9 cellular contexts compared by ENCODE assay signal in genomic region chr22:38219644-38220043, GRCh38. TPM values are rescaled to one million over a fixed set of nuclear protein-coding genes. Genes with fewer than 3 reads are reported as not detected.
DNase-seq lines count a peak whose midpoint lies in the region; ATAC-seq, FAIRE-seq and TF ChIP-seq lines count a peak whose summit lies in the region.
"Had no signal": no experiment of that assay in that cellular context is flagged by ENCODE, and none has a peak within 500 bp of the region (broad histone marks: within the 10 kb centered on the region; RNA-seq: fewer than 3 reads in every experiment).

No MANE protein-coding gene starts in this region.

- intact Hi-C loops in lower lobe of right lung (cut with DNase I): no loop called here

- H3K79me2 ChIP-seq in MM.1S (ENCODE audit: low read length): peaks cover 10% of the 10 kb centered on the region; the same call in 1 of the 2 replicates
- H3K79me2 ChIP-seq in astrocyte (ENCODE audit: insufficient read depth, low read length): no peaks in the 10 kb centered on the region

- peaks cover 14% of the 10 kb centered on the region; the same call in 1 of the 2 replicates for H3F3A ChIP-seq in MM.1S (ENCODE audit: insufficient read depth, low read length)

- H3K9me3 Mint-ChIP-seq in astrocyte (ENCODE audit: unreplicated experiment): no peaks in the 10 kb centered on the region

- no peak overlapping the region for H2AFZ ChIP-seq in MM.1S (ENCODE audit: low read length)
- no peak overlapping the region for H2AFZ ChIP-seq in astrocyte (ENCODE audit: low read depth, low read length)

- H3K27ac Mint-ChIP-seq in astrocyte (ENCODE audit: unreplicated experiment): peak overlapping the region; percentile 89

- no peak overlapping the region for H3K4me3 Mint-ChIP-seq in astrocyte (ENCODE audit: unreplicated experiment)

- TF ChIP-seq EP300 in suprapubic skin (IDR thresholded peaks at IDR 0.05): no peak

- H3K36me3 ChIP-seq in MM.1S (replicated peaks; ENCODE audit: insufficient read depth, low read length): no peaks in the 10 kb centered on the region; the same call in 1 of the 2 replicates
- peaks cover 2% of the 10 kb centered on the region for H3K36me3 ChIP-seq in astrocyte (ENCODE audit: insufficient read depth, low read length)
- peaks cover 36% of the 10 kb centered on the region for H3K36me3 ChIP-seq in lower lobe of right lung
- H3K36me3 ChIP-seq in suprapubic skin: peaks cover 28% of the 10 kb centered on the region

- no peaks in the 10 kb centered on the region for H3K9me2 ChIP-seq in MM.1S (replicated peaks; ENCODE audit: insufficient read depth, low read length)

- ATAC-seq in lower lobe of right lung (no peak), HG03521 (IDR thresholded peaks at IDR 0.05; ENCODE audit: unreplicated experiment) (no peak)

- FAIRE-seq in astrocyte (lab: Jason Lieb, UNC): no peak

- H3K27me3 Mint-ChIP-seq in astrocyte (ENCODE audit: low read depth, unreplicated experiment): no peaks in the 10 kb centered on the region

- DNase-seq in MM.1S (no peak), astrocyte (ENCODE audit: low read depth) (no peak), lower lobe of right lung (no peak), suprapubic skin (ENCODE audit: low spot score in 2 of 2) (no peak), GM10266 (ENCODE audit: extremely low spot score) (no peak)
- no peak for DNase-seq in stimulated activated CD4-positive, alpha-beta T cell treated with anti-CD3 and anti-CD28 coated beads, Interleukin-4, amount 100 ng/mL, for 24 hours
- DNase-seq: GOT3 had no signal

- H3K9ac ChIP-seq in MM.1S (ENCODE audit: low read length): no peak overlapping the region
- H3K9ac ChIP-seq in astrocyte (ENCODE audit: low read length): peak overlapping the region; percentile 80

- H3K4me1 ChIP-seq in MM.1S (ENCODE audit: low read length) (peaks cover 23% of the 10 kb centered on the region), astrocyte (ENCODE audit: insufficient read depth, low read length) (peaks cover 30% of the 10 kb centered on the region), lower lobe of right lung (peaks cover 49% of the 10 kb centered on the region), suprapubic skin (peaks cover 61% of the 10 kb centered on the region)

- no peak for TF ChIP-seq POLR2A in suprapubic skin (IDR thresholded peaks at IDR 0.05)

- no peaks in the 10 kb centered on the region for H4K20me1 ChIP-seq in MM.1S (ENCODE audit: insufficient read depth, low read length)
- no peaks in the 10 kb centered on the region for H4K20me1 ChIP-seq in astrocyte (ENCODE audit: insufficient read depth, low read length)

- peaks cover 33% of the 10 kb centered on the region for H3K4me1 Mint-ChIP-seq in astrocyte (ENCODE audit: low read depth, unreplicated experiment)

- H3K9me3 ChIP-seq in MM.1S (replicated peaks; ENCODE audit: insufficient read depth, low read length) (no peaks in the 10 kb centered on the region), astrocyte (ENCODE audit: insufficient read depth, low read depth, low read length) (no peaks in the 10 kb centered on the region), lower lobe of right lung (no peaks in the 10 kb centered on the region), suprapubic skin (no peaks in the 10 kb centered on the region)

- peaks cover 8% of the 10 kb centered on the region for H3K36me3 Mint-ChIP-seq in astrocyte (ENCODE audit: low read depth, unreplicated experiment)

- TF ChIP-seq CTCF in MM.1S (IDR thresholded peaks at IDR 0.05; ENCODE audit: low read length) (no peak), astrocyte (IDR thresholded peaks at IDR 0.05; ENCODE audit: insufficient read depth, low read depth, low read length) (no peak), lower lobe of right lung (IDR thresholded peaks at IDR 0.05) (no peak), suprapubic skin (IDR thresholded peaks at IDR 0.05) (no peak), GM10266 (IDR thresholded peaks at IDR 0.05; ENCODE audit: control insufficient read depth, insufficient read depth, low read depth, missing control alignments) (no peak)

- H3K4me3 ChIP-seq in MM.1S (ENCODE audit: low read length) (no peak overlapping the region), astrocyte (ENCODE audit: insufficient read depth, low read depth, low read length) (no peak overlapping the region), lower lobe of right lung (no peak overlapping the region), suprapubic skin (no peak overlapping the region)
- H3K4me3 ChIP-seq: lung had no signal

- H3K27ac ChIP-seq in MM.1S (ENCODE audit: low read length): peak overlapping the region; percentile 52; the same call in 1 of the 2 replicates
- peak overlapping the region; percentile 98 for H3K27ac ChIP-seq in astrocyte (ENCODE audit: low read depth, low read length)
- H3K27ac ChIP-seq in lower lobe of right lung: peak overlapping the region; percentile 85
- H3K27ac ChIP-seq in suprapubic skin: peak overlapping the region; percentile 77

- H3K27me3 ChIP-seq in MM.1S (replicated peaks; ENCODE audit: insufficient read depth, low read length) (no peaks in the 10 kb centered on the region), astrocyte (ENCODE audit: insufficient read depth, low read length) (no peaks in the 10 kb centered on the region), lower lobe of right lung (ENCODE audit: low read depth) (no peaks in the 10 kb centered on the region), suprapubic skin (no peaks in the 10 kb centered on the region)

- 53% methylated on average over 9 of the region's 10 CpGs for WGBS in suprapubic skin

- H3K4me2 ChIP-seq in MM.1S (ENCODE audit: low read depth, low read length) (no peak overlapping the region), astrocyte (ENCODE audit: low read length) (no peak overlapping the region)

RNA-seq across cellular contexts. Expression of gene MAFF, which starts 17.9 kb away (rescaled TPM):
- 12.0 and 18.2 TPM in 2 replicates for total RNA-seq in astrocyte
- 41.3 TPM for total RNA-seq in lower lobe of right lung
- total RNA-seq in suprapubic skin: 10 to 100 TPM; 27.3 to 70.1 (median 52.8) TPM

RNA-seq across cellular contexts. Expression of gene PLA2G6, which starts 38.0 kb away (rescaled TPM):
- total RNA-seq in astrocyte (9.7 and 10.0 TPM in 2 replicates), lower lobe of right lung (60.8 TPM), suprapubic skin (100 to 1,000 TPM in 1 of 4 donors, 10 to 100 TPM in 3; 49.7 to 178 (median 92.9) TPM)

RNA-seq across cellular contexts. Expression of gene TMEM184B, which starts 53.2 kb away (rescaled TPM):
- total RNA-seq in astrocyte (109 and 114 TPM in 2 replicates), lower lobe of right lung (77.7 TPM), suprapubic skin (10 to 100 TPM; 41.5 to 54.9 (median 46.0) TPM)
